ENCODE assay signal across 18 cellular contexts in genomic region chr12:122528582-122528981, GRCh38. TPM values are rescaled to one million over a fixed set of nuclear protein-coding genes. Genes with fewer than 3 reads are reported as not detected.
DNase-seq lines count a peak whose midpoint lies in the region; ATAC-seq, FAIRE-seq and TF ChIP-seq lines count a peak whose summit lies in the region.
"Had no signal": no experiment of that assay in that cellular context is flagged by ENCODE, and none has a peak within 500 bp of the region (broad histone marks: within the 10 kb centered on the region; RNA-seq: fewer than 3 reads in every experiment).

No MANE protein-coding gene starts in this region.

- peaks cover 9% of the 10 kb centered on the region for H4K20me1 ChIP-seq in keratinocyte (ENCODE audit: control insufficient read depth, extremely low read depth, insufficient read depth, low read length)

- no peak for DNase-seq in CD4-positive, CD25-positive, alpha-beta regulatory T cell
- no peak for DNase-seq in HFF-Myc (ENCODE audit: extremely low read depth, low read depth)
- no peak for DNase-seq in SK-N-MC (ENCODE audit: low read depth, low spot score)
- no peak for DNase-seq in keratinocyte (ENCODE audit: low read depth, low spot score)
- DNase-seq in Right ventricle myocardium inferior (ENCODE audit: missing footprints), result no peak
- no peak for DNase-seq in H4 (ENCODE audit: low spot score)
- DNase-seq in activated CD8-positive, alpha-beta memory T cell treated with anti-CD3 and anti-CD28 coated beads for 24 hours, result no peak
- DNase-seq: activated CD8-positive, alpha-beta memory T cell treated with anti-CD3 and anti-CD28 coated beads, Interleukin-2, amount 10 ng/mL, durations not matched to agents 7 days and 5 days; activated naive CD4-positive, alpha-beta T cell treated with anti-CD3 and anti-CD28 coated beads, Interleukin-2, amount 10 ng/mL, durations not matched to agents 7 days and 5 days; C1 segment of cervical spinal cord; NCI-H1930; retina; SJCRH30; stimulated activated CD4-positive, alpha-beta T cell treated with anti-CD3 and anti-CD28 coated beads, Interleukin-2, amount 100 ng/mL, for 24 hours; stimulated activated CD8-positive, alpha-beta memory T cell treated with anti-CD3 and anti-CD28 coated beads, Interleukin-4, amount 100 ng/mL, for 48 hours; upper lobe of left lung had no signal

- H3K4me1 Mint-ChIP-seq in CD4-positive, CD25-positive, alpha-beta regulatory T cell, result peaks cover 9 to 20% (median 15%) of the 10 kb centered on the region in 4 donors
- H3K4me1 Mint-ChIP-seq in stimulated activated memory B cell treated with anti-CD40 and anti-IgM and Interleukin-4, amounts not matched to agents 10 μg/mL and 1 μg/mL and 100 μg/mL, for 72 hours, result peaks cover 36% of the 10 kb centered on the region

- H3K27ac ChIP-seq in CD4-positive, CD25-positive, alpha-beta regulatory T cell (ENCODE audit: insufficient read depth, low read length, poor library complexity, severe bottlenecking), result peak overlapping the region; percentile 99
- H3K27ac ChIP-seq in SK-N-MC, result no peak overlapping the region
- no peak overlapping the region for H3K27ac ChIP-seq in keratinocyte (ENCODE audit: control insufficient read depth, insufficient read depth, low read length)

- H2AFZ ChIP-seq in keratinocyte (ENCODE audit: control insufficient read depth, low read length), result no peak overlapping the region

- peak overlapping the region in 2 of 4 donors; percentile 24 to 47 for H3K4me3 Mint-ChIP-seq in CD4-positive, CD25-positive, alpha-beta regulatory T cell
- H3K4me3 Mint-ChIP-seq in stimulated activated memory B cell treated with anti-CD40 and anti-IgM and Interleukin-4, amounts not matched to agents 10 μg/mL and 1 μg/mL and 100 μg/mL, for 72 hours, result no peak overlapping the region
- H3K4me3 Mint-ChIP-seq: activated CD8-positive, alpha-beta memory T cell treated with anti-CD3 and anti-CD28 coated beads, Interleukin-2, amount 10 ng/mL, durations not matched to agents 7 days and 5 days; activated naive CD4-positive, alpha-beta T cell treated with anti-CD3 and anti-CD28 coated beads, Interleukin-2, amount 10 ng/mL, durations not matched to agents 7 days and 5 days had no signal

- intact Hi-C loops in Right ventricle myocardium inferior (cut with DNase I), result no loop called here

- peaks cover 10% of the 10 kb centered on the region for H3K36me3 ChIP-seq in CD4-positive, CD25-positive, alpha-beta regulatory T cell (ENCODE audit: control insufficient read depth, insufficient read depth, low read length)
- peaks cover 70% of the 10 kb centered on the region for H3K36me3 ChIP-seq in SK-N-MC (ENCODE audit: insufficient read depth, low read length)
- peaks cover 2 to 8% of the 10 kb centered on the region in 2 experiments for H3K36me3 ChIP-seq in keratinocyte (ENCODE audit: control insufficient read depth in 2 of 2, extremely low read depth in 1 of 2, insufficient read depth in 2 of 2, low read length in 2 of 2)

- peaks cover 10% of the 10 kb centered on the region for H3K36me3 Mint-ChIP-seq in CD4-positive, CD25-positive, alpha-beta regulatory T cell
- H3K36me3 Mint-ChIP-seq in stimulated activated memory B cell treated with anti-CD40 and anti-IgM and Interleukin-4, amounts not matched to agents 10 μg/mL and 1 μg/mL and 100 μg/mL, for 72 hours, result peaks cover 18% of the 10 kb centered on the region

- peaks cover 70% of the 10 kb centered on the region for H3K79me2 ChIP-seq in keratinocyte (ENCODE audit: control insufficient read depth, insufficient read depth, low read length)

- H3K9ac ChIP-seq in SK-N-MC (ENCODE audit: insufficient read length), result peak overlapping the region; percentile 86
- peak overlapping the region; percentile 100 for H3K9ac ChIP-seq in keratinocyte (ENCODE audit: control insufficient read depth, extremely low read depth, insufficient read depth, low read length)

- peak overlapping the region in 1 of 3 donors; percentile 17 for H3K27ac Mint-ChIP-seq in CD4-positive, CD25-positive, alpha-beta regulatory T cell
- H3K27ac Mint-ChIP-seq in stimulated activated memory B cell treated with anti-CD40 and anti-IgM and Interleukin-4, amounts not matched to agents 10 μg/mL and 1 μg/mL and 100 μg/mL, for 72 hours, result no peak overlapping the region
- H3K27ac Mint-ChIP-seq: activated CD8-positive, alpha-beta memory T cell treated with anti-CD3 and anti-CD28 coated beads, Interleukin-2, amount 10 ng/mL, durations not matched to agents 7 days and 5 days; activated naive CD4-positive, alpha-beta T cell treated with anti-CD3 and anti-CD28 coated beads, Interleukin-2, amount 10 ng/mL, durations not matched to agents 7 days and 5 days had no signal

- no peaks in the 10 kb centered on the region for H3K9me3 Mint-ChIP-seq in CD4-positive, CD25-positive, alpha-beta regulatory T cell
- no peaks in the 10 kb centered on the region for H3K9me3 Mint-ChIP-seq in stimulated activated memory B cell treated with anti-CD40 and anti-IgM and Interleukin-4, amounts not matched to agents 10 μg/mL and 1 μg/mL and 100 μg/mL, for 72 hours
- H3K9me3 Mint-ChIP-seq: activated naive CD4-positive, alpha-beta T cell treated with anti-CD3 and anti-CD28 coated beads, Interleukin-2, amount 10 ng/mL, durations not matched to agents 7 days and 5 days had no signal

- no peak for TF ChIP-seq CTCF in HFF-Myc (IDR thresholded peaks at IDR 0.05; ENCODE audit: low read depth, low read length, missing control alignments)
- TF ChIP-seq CTCF in keratinocyte (optimal IDR thresholded peaks at IDR 0.05 in 1 of 3, IDR thresholded peaks at IDR 0.05 in 1 of 3, conservative IDR thresholded peaks at IDR 0.05 in 1 of 3; ENCODE audit: extremely low read depth in 1 of 3, insufficient read depth in 2 of 3, low read length in 3 of 3), result no peak

- H3K4me2 ChIP-seq in keratinocyte (ENCODE audit: control insufficient read depth, extremely low read depth, insufficient read depth, low read depth, low read length), result peak overlapping the region; percentile 88

- peaks cover 31% of the 10 kb centered on the region for H3K4me1 ChIP-seq in CD4-positive, CD25-positive, alpha-beta regulatory T cell (ENCODE audit: control insufficient read depth, insufficient read depth, low read length, poor library complexity, severe bottlenecking)
- peaks cover 13% of the 10 kb centered on the region for H3K4me1 ChIP-seq in keratinocyte (ENCODE audit: control insufficient read depth, extremely low read depth, insufficient read depth, low read length)
- H3K4me1 ChIP-seq: SJCRH30 had no signal

- no peaks in the 10 kb centered on the region for H3K27me3 ChIP-seq in CD4-positive, CD25-positive, alpha-beta regulatory T cell (ENCODE audit: control insufficient read depth, insufficient read depth, low read length)
- no peaks in the 10 kb centered on the region for H3K27me3 ChIP-seq in keratinocyte (ENCODE audit: control insufficient read depth, extremely low read depth, insufficient read depth, low read length)
- H3K27me3 ChIP-seq: SJCRH30, upper lobe of left lung had no signal

- H3K9me1 ChIP-seq in keratinocyte (ENCODE audit: control insufficient read depth, extremely low read depth, insufficient read depth, low read length), result no peaks in the 10 kb centered on the region

- dilution Hi-C loops in keratinocyte (cut with MboI; ENCODE audit: extremely low pct_ligation_motif_present, low sequenced_read_pairs), result no loop called here

- H3K9me3 ChIP-seq in CD4-positive, CD25-positive, alpha-beta regulatory T cell (ENCODE audit: control insufficient read depth in 2 of 2, low read length in 2 of 2), result no peaks in the 10 kb centered on the region
- H3K9me3 ChIP-seq in SK-N-MC (ENCODE audit: low read depth, low read length) (no peaks in the 10 kb centered on the region), keratinocyte (ENCODE audit: control insufficient read depth, low read depth, low read length) (no peaks in the 10 kb centered on the region)
- H3K9me3 ChIP-seq: SJCRH30, upper lobe of left lung had no signal

- FAIRE-seq in keratinocyte (lab: Jason Lieb, UNC), result no peak
- FAIRE-seq: GM18507 had no signal

- H3K27me3 Mint-ChIP-seq in CD4-positive, CD25-positive, alpha-beta regulatory T cell, result no peaks in the 10 kb centered on the region
- no peaks in the 10 kb centered on the region for H3K27me3 Mint-ChIP-seq in stimulated activated memory B cell treated with anti-CD40 and anti-IgM and Interleukin-4, amounts not matched to agents 10 μg/mL and 1 μg/mL and 100 μg/mL, for 72 hours
- H3K27me3 Mint-ChIP-seq: activated CD8-positive, alpha-beta memory T cell treated with anti-CD3 and anti-CD28 coated beads, Interleukin-2, amount 10 ng/mL, durations not matched to agents 7 days and 5 days; activated naive CD4-positive, alpha-beta T cell treated with anti-CD3 and anti-CD28 coated beads, Interleukin-2, amount 10 ng/mL, durations not matched to agents 7 days and 5 days had no signal

- no peak for ATAC-seq in CD4-positive, CD25-positive, alpha-beta regulatory T cell (ENCODE audit: low read depth in 2 of 2)
- no peak for ATAC-seq in stimulated activated memory B cell treated with anti-CD40 and anti-IgM and Interleukin-4, amounts not matched to agents 10 μg/mL and 1 μg/mL and 100 μg/mL, for 72 hours
- ATAC-seq in Right ventricle myocardium inferior, result no peak
- ATAC-seq: activated CD8-positive, alpha-beta memory T cell treated with anti-CD3 and anti-CD28 coated beads, Interleukin-2, amount 10 ng/mL, durations not matched to agents 7 days and 5 days had no signal

- H3K4me3 ChIP-seq in CD4-positive, CD25-positive, alpha-beta regulatory T cell (ENCODE audit: low read depth, low read length), result peak overlapping the region; percentile 7
- peak overlapping the region; percentile 84 for H3K4me3 ChIP-seq in HFF-Myc (replicated peaks; ENCODE audit: low read depth, low read length)
- H3K4me3 ChIP-seq in SK-N-MC, result peak overlapping the region; percentile 92
- H3K4me3 ChIP-seq in keratinocyte (ENCODE audit: control insufficient read depth in 2 of 3, extremely low read depth in 1 of 3, insufficient read depth in 2 of 3, low read depth in 1 of 3, low read length in 3 of 3), result peak overlapping the region in 1 of 3 experiments; percentile 93

RNA-seq across cellular contexts. Expression of gene KNTC1, which starts 1.5 kb away (rescaled TPM):
- 27.8 TPM for total RNA-seq in CD4-positive, CD25-positive, alpha-beta regulatory T cell
- 1 to 10 TPM; 2.1 to 8.0 (median 3.3) TPM for polyA plus RNA-seq in CD4-positive, CD25-positive, alpha-beta regulatory T cell
- 7.7 to 18.6 TPM (median 12.6 TPM) in 3 replicates for polyA plus RNA-seq in keratinocyte
- 4.3 TPM for polyA plus RNA-seq in keratinocyte (2011; ENCODE audit: low read depth)
- 1.6 and 3.6 TPM in 2 replicates for polyA plus RNA-seq in keratinocyte (2011; cell fraction: cytosol; rRNA removed)
- polyA plus RNA-seq in keratinocyte (2011; cell fraction: nucleus; rRNA removed), result 23.2 and 32.1 TPM in 2 replicates
- polyA plus RNA-seq in keratinocyte (2012; ENCODE audit: low replicate concordance), result 2.7 and 7.3 TPM in 2 replicates
- 7.3 to 25.7 TPM (median 8.9 TPM) in 3 replicates for polyA minus RNA-seq in keratinocyte
- polyA minus RNA-seq in keratinocyte (2011; cell fraction: cytosol; rRNA and poly(A)+ RNA removed), result 5.9 TPM
- polyA minus RNA-seq in keratinocyte (2011; cell fraction: nucleus; rRNA and poly(A)+ RNA removed), result 12.3 and 23.1 TPM in 2 replicates
- total RNA-seq in Right ventricle myocardium inferior, result 2.6 TPM
- total RNA-seq in H4 (2014; rRNA removed; shearing (Covaris generic)), result 17.9 and 31.4 TPM in 2 replicates

RNA-seq across cellular contexts. Expression of gene RSRC2, which starts 1.8 kb away (rescaled TPM):
- total RNA-seq in CD4-positive, CD25-positive, alpha-beta regulatory T cell, result 293 TPM
- polyA plus RNA-seq in CD4-positive, CD25-positive, alpha-beta regulatory T cell, result 10 to 100 TPM; 28.3 to 37.5 (median 32.2) TPM
- 22.9 to 45.6 TPM (median 34.6 TPM) in 3 replicates for polyA plus RNA-seq in keratinocyte
- 347 TPM for polyA plus RNA-seq in keratinocyte (2011; ENCODE audit: low read depth)
- 18.2 and 19.4 TPM in 2 replicates for polyA plus RNA-seq in keratinocyte (2011; cell fraction: cytosol; rRNA removed)
- polyA plus RNA-seq in keratinocyte (2011; cell fraction: nucleus; rRNA removed), result 41.1 and 75.9 TPM in 2 replicates
- polyA plus RNA-seq in keratinocyte (2012; ENCODE audit: low replicate concordance), result 35.2 and 64.0 TPM in 2 replicates
- 4.5 to 18.3 TPM (median 8.1 TPM) in 3 replicates for polyA minus RNA-seq in keratinocyte
- polyA minus RNA-seq in keratinocyte (2011; cell fraction: cytosol; rRNA and poly(A)+ RNA removed), result 7.9 TPM
- 15.0 and 41.8 TPM in 2 replicates for polyA minus RNA-seq in keratinocyte (2011; cell fraction: nucleus; rRNA and poly(A)+ RNA removed)
- total RNA-seq in Right ventricle myocardium inferior, result 32.8 TPM
- total RNA-seq in H4 (2014; rRNA removed; shearing (Covaris generic)), result 32.1 and 35.7 TPM in 2 replicates

RNA-seq across cellular contexts. Expression of gene ZCCHC8, which starts 27.9 kb away (rescaled TPM):
- 66.1 TPM for total RNA-seq in CD4-positive, CD25-positive, alpha-beta regulatory T cell
- polyA plus RNA-seq in CD4-positive, CD25-positive, alpha-beta regulatory T cell, result 10 to 100 TPM; 11.8 to 17.4 (median 14.0) TPM
- 10.2 to 14.0 TPM (median 10.3 TPM) in 3 replicates for polyA plus RNA-seq in keratinocyte
- polyA plus RNA-seq in keratinocyte (2011; ENCODE audit: low read depth), result 29.0 TPM
- polyA plus RNA-seq in keratinocyte (2011; cell fraction: cytosol; rRNA removed), result 5.7 and 9.2 TPM in 2 replicates
- 24.8 and 26.7 TPM in 2 replicates for polyA plus RNA-seq in keratinocyte (2011; cell fraction: nucleus; rRNA removed)
- polyA plus RNA-seq in keratinocyte (2012; ENCODE audit: low replicate concordance), result 7.1 and 13.4 TPM in 2 replicates
- polyA minus RNA-seq in keratinocyte, result 3.1 to 9.2 TPM (median 7.6 TPM) in 3 replicates
- 6.3 TPM for polyA minus RNA-seq in keratinocyte (2011; cell fraction: cytosol; rRNA and poly(A)+ RNA removed)
- polyA minus RNA-seq in keratinocyte (2011; cell fraction: nucleus; rRNA and poly(A)+ RNA removed), result 9.3 and 11.5 TPM in 2 replicates
- 8.9 TPM for total RNA-seq in Right ventricle myocardium inferior
- total RNA-seq in H4 (2014; rRNA removed; shearing (Covaris generic)), result 9.0 and 16.0 TPM in 2 replicates
